ENCODE assay signal across 23 cellular contexts in genomic region chr12:121212875-121213274, GRCh38. TPM values are rescaled to one million over a fixed set of nuclear protein-coding genes. Genes with fewer than 3 reads are reported as not detected.
DNase-seq lines count a peak whose midpoint lies in the region; ATAC-seq and TF ChIP-seq lines count a peak whose summit lies in the region.
"Had no signal": no experiment of that assay in that cellular context is flagged by ENCODE, and none has a peak within 500 bp of the region (broad histone marks: within the 10 kb centered on the region; RNA-seq: fewer than 3 reads in every experiment).

No MANE protein-coding gene starts in this region.

- peaks cover 12% of the 10 kb centered on the region for H3K36me3 ChIP-seq in CD4-positive, CD25-positive, alpha-beta regulatory T cell (ENCODE audit: control insufficient read depth, insufficient read depth, low read length)
- H3K36me3 ChIP-seq in IMR-90 (ENCODE audit: control insufficient read depth, insufficient read depth, low read length), result peaks cover 2% of the 10 kb centered on the region; the same call in 1 of the 2 replicates
- no peaks in the 10 kb centered on the region for H3K36me3 ChIP-seq in colonic mucosa

- peaks cover 0 to 3% of the 10 kb centered on the region in 2 donors for H3K36me3 Mint-ChIP-seq in activated T-cell treated with anti-CD3 and anti-CD28 coated beads, Interleukin-2, amount 50 U/mL, for 72 hours (ENCODE audit: insufficient read depth in 2 of 2)
- no peaks in the 10 kb centered on the region for H3K36me3 Mint-ChIP-seq in CD4-positive, CD25-positive, alpha-beta regulatory T cell

- no peak overlapping the region for H3K23ac ChIP-seq in IMR-90 (ENCODE audit: low read depth, low read length)

- no peak overlapping the region for H2BK15ac ChIP-seq in IMR-90 (ENCODE audit: low read depth, low read length)

- peaks cover 27% of the 10 kb centered on the region for H3K4me1 Mint-ChIP-seq in activated T-cell treated with anti-CD3 and anti-CD28 coated beads, Interleukin-2, amount 50 U/mL, for 72 hours (ENCODE audit: low read depth)
- H3K4me1 Mint-ChIP-seq in CD4-positive, CD25-positive, alpha-beta regulatory T cell, result peaks cover 6 to 43% (median 26%) of the 10 kb centered on the region in 4 donors

- peaks cover 29% of the 10 kb centered on the region for H3K4me1 ChIP-seq in CD4-positive, CD25-positive, alpha-beta regulatory T cell (ENCODE audit: control insufficient read depth, insufficient read depth, low read length, poor library complexity, severe bottlenecking)
- H3K4me1 ChIP-seq in IMR-90 (ENCODE audit: control insufficient read depth, insufficient read depth, low read length) (peaks cover 7% of the 10 kb centered on the region), colonic mucosa (peaks cover 9% of the 10 kb centered on the region)

- H3K18ac ChIP-seq in IMR-90 (ENCODE audit: low read depth, low read length), result no peak overlapping the region

- no peak for ATAC-seq in activated T-cell treated with anti-CD3 and anti-CD28 coated beads, Interleukin-2, amount 50 U/mL, for 72 hours (replicated peaks in 1 of 2)
- no peak for ATAC-seq in CD4-positive, CD25-positive, alpha-beta regulatory T cell (ENCODE audit: low read depth in 2 of 2)
- ATAC-seq in IMR-90 (ENCODE audit: low read depth) (no peak), GM21528 (IDR thresholded peaks at IDR 0.05; ENCODE audit: low FRiP score, unreplicated experiment) (no peak)
- ATAC-seq: HCT116 had no signal

- H3K27ac ChIP-seq in CD4-positive, CD25-positive, alpha-beta regulatory T cell (ENCODE audit: insufficient read depth, low read length, poor library complexity, severe bottlenecking), result no peak overlapping the region
- H3K27ac ChIP-seq in IMR-90 (ENCODE audit: insufficient read depth, low read length) (no peak overlapping the region), colonic mucosa (peak overlapping the region; percentile 94)
- H3K27ac ChIP-seq: C4-2B, RWPE1 had no signal

- H2AK9ac ChIP-seq in IMR-90 (replicated peaks; ENCODE audit: low read depth, low read length, poor library complexity), result no peak overlapping the region

- DNase-seq in activated T-cell treated with anti-CD3 and anti-CD28 coated beads, Interleukin-2, amount 50 U/mL, for 72 hours, result no peak
- DNase-seq in activated T-cell treated with anti-CD3 and anti-CD28 coated beads for 4 hours (no peak), IMR-90 (no peak), colonic mucosa (no peak), COR-L47 (lab: John Stamatoyannopoulos, UW) (no peak), RKO (ENCODE audit: low spot score) (no peak)
- no peak for DNase-seq in CD4-positive, CD25-positive, alpha-beta regulatory T cell
- DNase-seq: DMS53, Kasumi-1, NCI-H1092 treated with DMSO at 0.1 percent for 48 hours, NCI-H1436, NCI-H187, NCI-H2081 treated with DMSO at 0.1 percent for 48 hours, NCI-H2171, NCI-H226, NCI-H510A, NCI-H69, SHP77 had no signal

- no peak overlapping the region for H4K8ac ChIP-seq in IMR-90 (ENCODE audit: low read depth in 2 of 2, low read length in 2 of 2)

- H3K56ac ChIP-seq in IMR-90 (ENCODE audit: extremely low read depth, insufficient read depth, low read length), result no peak overlapping the region

- peak overlapping the region in 1 of 2 donors; percentile 32 for H3K4me3 Mint-ChIP-seq in activated T-cell treated with anti-CD3 and anti-CD28 coated beads, Interleukin-2, amount 50 U/mL, for 72 hours
- H3K4me3 Mint-ChIP-seq in CD4-positive, CD25-positive, alpha-beta regulatory T cell, result peak overlapping the region in 3 of 4 donors; percentile 4 to 93 (median 58)
- H3K4me3 Mint-ChIP-seq: B cell had no signal

- peaks cover 2 to 46% of the 10 kb centered on the region in 2 experiments; a peak in 3 of 4 replicates for H3K79me1 ChIP-seq in IMR-90 (ENCODE audit: low read depth in 1 of 2, low read length in 2 of 2)

- no peak overlapping the region for H3K9ac ChIP-seq in IMR-90 (ENCODE audit: low read depth, low read length)
- no peak overlapping the region for H3K9ac ChIP-seq in colonic mucosa (ENCODE audit: low read depth in 2 of 2, low read length in 2 of 2)

- no TSS peak for BruUV-seq in IMR-90 (replicated peaks; lab: Mats Ljungman, UMichigan)

- H3K27me3 Mint-ChIP-seq in activated T-cell treated with anti-CD3 and anti-CD28 coated beads, Interleukin-2, amount 50 U/mL, for 72 hours (ENCODE audit: low read depth), result no peaks in the 10 kb centered on the region
- H3K27me3 Mint-ChIP-seq in CD4-positive, CD25-positive, alpha-beta regulatory T cell, result peaks cover 5% of the 10 kb centered on the region
- H3K27me3 Mint-ChIP-seq: B cell had no signal

- peak overlapping the region; percentile 27; the same call in 1 of the 2 replicates for H2BK120ac ChIP-seq in IMR-90 (ENCODE audit: low read depth, low read length)

- peaks cover 4% of the 10 kb centered on the region for H3K9me1 ChIP-seq in IMR-90 (ENCODE audit: insufficient read depth, low read length)

- no peak overlapping the region for H2BK5ac ChIP-seq in IMR-90 (ENCODE audit: low read depth, low read length, poor library complexity, severe bottlenecking)

- CTCF ChIA-PET in IMR-90 (lab: Yijun Ruan, JAX), result no interaction called here

- no peak overlapping the region for H3K4ac ChIP-seq in IMR-90 (ENCODE audit: low read depth, low read length)

- no peak overlapping the region for H4K91ac ChIP-seq in IMR-90 (ENCODE audit: insufficient read depth, low read depth, low read length)

- TF ChIP-seq POLR2A in IMR-90 (IDR thresholded peaks at IDR 0.05; ENCODE audit: low read depth, low read length), result no peak

- in situ Hi-C loops in IMR-90 (cut with MboI; ENCODE audit: low sequenced_read_pairs), result no loop called here

- H3K9me3 Mint-ChIP-seq in activated T-cell treated with anti-CD3 and anti-CD28 coated beads, Interleukin-2, amount 50 U/mL, for 72 hours, result no peaks in the 10 kb centered on the region
- no peaks in the 10 kb centered on the region for H3K9me3 Mint-ChIP-seq in CD4-positive, CD25-positive, alpha-beta regulatory T cell

- H2BK20ac ChIP-seq in IMR-90 (ENCODE audit: low read depth, low read length), result no peak overlapping the region

- H3K27me3 ChIP-seq in CD4-positive, CD25-positive, alpha-beta regulatory T cell (ENCODE audit: control insufficient read depth, insufficient read depth, low read length), result no peaks in the 10 kb centered on the region
- no peaks in the 10 kb centered on the region for H3K27me3 ChIP-seq in IMR-90 (ENCODE audit: control insufficient read depth, insufficient read depth, low read length)
- H3K27me3 ChIP-seq in colonic mucosa, result no peaks in the 10 kb centered on the region

- dilution Hi-C loops in IMR-90 (cut with HindIII; ENCODE audit: low sequenced_read_pairs, unreplicated experiment), result no loop called here

- H4K5ac ChIP-seq in IMR-90 (ENCODE audit: low read depth, low read length), result no peak overlapping the region

- TF ChIP-seq CTCF in IMR-90 (conservative IDR thresholded peaks at IDR 0.05; ENCODE audit: low read depth, low read length) (no peak), colonic mucosa (IDR thresholded peaks at IDR 0.05) (no peak)

- intact Hi-C loops in IMR-90 (cut with micrococcal nuclease), result loop anchor here (5.0 kb wide), 2 partner anchors 86 to 101 kb away; no protein-coding TSS in a partner anchor
- intact Hi-C loops in colonic mucosa (cut with DNase I), result no loop called here

- H3K4me2 ChIP-seq in IMR-90 (ENCODE audit: low read depth, low read length), result no peak overlapping the region

- no peak overlapping the region for H2AK5ac ChIP-seq in IMR-90 (ENCODE audit: low read depth, low read length)

- H3K27ac Mint-ChIP-seq in activated T-cell treated with anti-CD3 and anti-CD28 coated beads, Interleukin-2, amount 50 U/mL, for 72 hours, result peak overlapping the region; percentile 65
- H3K27ac Mint-ChIP-seq in CD4-positive, CD25-positive, alpha-beta regulatory T cell, result peak overlapping the region in 1 of 3 donors; percentile 49
- H3K27ac Mint-ChIP-seq: B cell had no signal

- no peak overlapping the region; the same call in 1 of the 2 replicates for H3K14ac ChIP-seq in IMR-90 (replicated peaks; ENCODE audit: low read depth, low read length)

- POLR2A ChIA-PET in IMR-90 (lab: Charles Lee; ENCODE audit: unreplicated experiment), result no interaction called here

- no peaks in the 10 kb centered on the region for H4K20me1 ChIP-seq in IMR-90 (ENCODE audit: insufficient read depth, low read length)

- no peak overlapping the region for H2AFZ ChIP-seq in IMR-90 (replicated peaks; ENCODE audit: low read length, poor library complexity)

- WGBS in IMR-90 (ENCODE audit: extremely low coverage in 2 of 2, insufficient read length in 1 of 2), 2 experiments, result 100% methylated on average over 1 of the region's 5 CpGs; no CpG with 5 or more reads in 1 of the 2 experiments

- TF ChIP-seq RAD21 in IMR-90 (IDR thresholded peaks at IDR 0.05; ENCODE audit: low read length), result no peak

- H3K4me3 ChIP-seq in CD4-positive, CD25-positive, alpha-beta regulatory T cell (ENCODE audit: low read depth, low read length), result no peak overlapping the region
- H3K4me3 ChIP-seq in IMR-90 (ENCODE audit: insufficient read depth, low read depth, low read length), result no peak overlapping the region
- no peak overlapping the region for H3K4me3 ChIP-seq in colonic mucosa

- H3K9me3 ChIP-seq in CD4-positive, CD25-positive, alpha-beta regulatory T cell (ENCODE audit: control insufficient read depth in 2 of 2, low read length in 2 of 2), result no peaks in the 10 kb centered on the region
- H3K9me3 ChIP-seq in IMR-90 (ENCODE audit: control insufficient read depth, insufficient read depth, low read length) (no peaks in the 10 kb centered on the region), colonic mucosa (no peaks in the 10 kb centered on the region)

TF ChIP-seq in IMR-90, 13 proteins besides CTCF, POLR2A, EP300 and RAD21 (continues in another document):
- TF ChIP-seq MAZ (IDR thresholded peaks at IDR 0.05; ENCODE audit: borderline replicate concordance, low read depth, low read length) (no peak), NFE2L2 (IDR thresholded peaks at IDR 0.05; ENCODE audit: low read depth, low read length) (no peak), USF2 (IDR thresholded peaks at IDR 0.05; ENCODE audit: low read depth, low read length) (no peak)

RNA-seq across cellular contexts. Expression of gene P2RX4, which starts 2.9 kb away (rescaled TPM):
- 10 to 100 TPM; 29.7 to 35.1 TPM for total RNA-seq in activated T-cell treated with anti-CD3 and anti-CD28 coated beads, Interleukin-2, amount 50 U/mL, for 72 hours
- total RNA-seq in CD4-positive, CD25-positive, alpha-beta regulatory T cell, result 38.1 TPM
- polyA plus RNA-seq in CD4-positive, CD25-positive, alpha-beta regulatory T cell, result 10 to 100 TPM; 27.8 to 33.7 (median 28.4) TPM
- total RNA-seq in IMR-90 (2012; rRNA removed), result 8.3 and 9.5 TPM in 2 replicates
- polyA plus RNA-seq in IMR-90 (2012; rRNA removed), result 12.6 and 13.6 TPM in 2 replicates
- 19.9 and 29.3 TPM in 2 replicates for polyA plus RNA-seq in IMR-90 (2012; cell fraction: cytosol; rRNA removed)
- 19.5 and 20.0 TPM in 2 replicates for polyA plus RNA-seq in IMR-90 (2012; cell fraction: nucleus; rRNA removed; ENCODE audit: low replicate concordance)
- 100 to 1,000 TPM in 1 of 2 donors, 10 to 100 TPM in 1; 82.2 to 123 TPM for total RNA-seq in colonic mucosa
